Comparison of ENCODE assay signal across 17 cellular contexts in the genomic region with DNA sequence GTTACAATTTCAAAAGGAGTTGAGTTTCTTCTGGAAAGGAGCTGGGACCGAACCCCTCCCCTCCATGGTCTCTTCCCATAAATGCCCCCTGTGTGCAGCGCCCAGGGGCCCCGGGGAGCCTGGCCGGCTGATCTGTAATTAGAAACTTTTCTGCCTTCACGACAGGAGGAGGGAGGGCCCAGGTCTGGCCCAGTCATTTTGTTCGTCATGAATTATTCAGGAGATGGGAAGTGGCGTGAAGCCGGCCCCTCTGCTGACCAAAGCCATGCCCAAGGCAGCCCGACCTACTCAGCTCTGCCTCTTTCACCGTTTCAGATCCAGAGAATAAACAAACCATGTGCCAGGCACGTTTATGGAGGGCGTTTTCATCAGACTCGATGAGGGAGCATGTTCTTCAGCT. TPM values are rescaled to one million over a fixed set of nuclear protein-coding genes. Genes with fewer than 3 reads are reported as not detected.
DNase-seq lines count a peak whose midpoint lies in the region; ATAC-seq and TF ChIP-seq lines count a peak whose summit lies in the region.
"Had no signal": no experiment of that assay in that cellular context is flagged by ENCODE, and none has a peak within 500 bp of the region (broad histone marks: within the 10 kb centered on the region; RNA-seq: fewer than 3 reads in every experiment).

No MANE protein-coding gene starts in this region.

- H3K27ac ChIP-seq in GM23338 (ENCODE audit: low read depth) (peak overlapping the region; percentile 89), SK-N-MC (no peak overlapping the region), endodermal cell (ENCODE audit: low read depth, low read length) (peak overlapping the region; percentile 87)
- no peak overlapping the region for H3K27ac ChIP-seq in naive thymus-derived CD4-positive, alpha-beta T cell (ENCODE audit: low read depth, low read length)
- H3K27ac ChIP-seq: HL-60, psoas muscle had no signal

- H3K4me2 ChIP-seq in GM23338 = peak overlapping the region; percentile 71

- no peaks in the 10 kb centered on the region for H3K79me2 ChIP-seq in GM23338 (replicated peaks; ENCODE audit: insufficient read depth)

- no peaks in the 10 kb centered on the region for H3K9me3 ChIP-seq in SK-N-MC (ENCODE audit: low read depth, low read length)
- no peaks in the 10 kb centered on the region for H3K9me3 ChIP-seq in endodermal cell (ENCODE audit: control insufficient read depth, low read length)
- H3K9me3 ChIP-seq in naive thymus-derived CD4-positive, alpha-beta T cell (ENCODE audit: control insufficient read depth in 2 of 3, low read length in 3 of 3) = no peaks in the 10 kb centered on the region
- H3K9me3 ChIP-seq: psoas muscle had no signal

- H3K4me3 Mint-ChIP-seq in GM23338 (peak overlapping the region; percentile 49), endodermal cell (peak overlapping the region; percentile 28), neural crest cell (peak overlapping the region; percentile 78)
- no peak overlapping the region for H3K4me3 Mint-ChIP-seq in naive thymus-derived CD4-positive, alpha-beta T cell
- H3K4me3 Mint-ChIP-seq: activated CD8-positive, alpha-beta T cell treated with anti-CD3 and anti-CD28 coated beads, Interleukin-2, amount 10 ng/mL, durations not matched to agents 7 days and 5 days had no signal

- no peaks in the 10 kb centered on the region for H4K20me1 ChIP-seq in GM23338 (replicated peaks; ENCODE audit: insufficient read depth)

- H3K27ac Mint-ChIP-seq in GM23338 = peak overlapping the region; percentile 91
- H3K27ac Mint-ChIP-seq in endodermal cell = peak overlapping the region; percentile 77
- peak overlapping the region; percentile 97 for H3K27ac Mint-ChIP-seq in neural crest cell (ENCODE audit: unreplicated experiment)
- H3K27ac Mint-ChIP-seq in naive thymus-derived CD4-positive, alpha-beta T cell = no peak overlapping the region
- H3K27ac Mint-ChIP-seq: activated CD8-positive, alpha-beta T cell treated with anti-CD3 and anti-CD28 coated beads, Interleukin-2, amount 10 ng/mL, durations not matched to agents 7 days and 5 days had no signal

- no peaks in the 10 kb centered on the region for H3K9me3 Mint-ChIP-seq in GM23338
- peaks cover 1% of the 10 kb centered on the region for H3K9me3 Mint-ChIP-seq in endodermal cell
- no peaks in the 10 kb centered on the region for H3K9me3 Mint-ChIP-seq in neural crest cell
- no peaks in the 10 kb centered on the region for H3K9me3 Mint-ChIP-seq in naive thymus-derived CD4-positive, alpha-beta T cell

- H3K36me3 ChIP-seq in GM23338 (ENCODE audit: insufficient read depth) (no peaks in the 10 kb centered on the region), SK-N-MC (ENCODE audit: insufficient read depth, low read length) (no peaks in the 10 kb centered on the region), endodermal cell (ENCODE audit: control insufficient read depth, insufficient read depth, low read length) (no peaks in the 10 kb centered on the region)
- no peaks in the 10 kb centered on the region for H3K36me3 ChIP-seq in naive thymus-derived CD4-positive, alpha-beta T cell (ENCODE audit: control insufficient read depth in 2 of 3, insufficient read depth in 3 of 3, low read length in 3 of 3)

- ATAC-seq in GM23338 = peak; percentile 92
- no peak for ATAC-seq in naive thymus-derived CD4-positive, alpha-beta T cell
- ATAC-seq in GM19463 (IDR thresholded peaks at IDR 0.05; ENCODE audit: unreplicated experiment) = no peak
- ATAC-seq: activated CD8-positive, alpha-beta T cell treated with anti-CD3 and anti-CD28 coated beads, Interleukin-2, amount 10 ng/mL, durations not matched to agents 7 days and 5 days; psoas muscle had no signal

- no peak for TF ChIP-seq CTCF in GM23338 (conservative IDR thresholded peaks at IDR 0.05; ENCODE audit: low read depth in 2 of 2)
- no peak for TF ChIP-seq CTCF in endodermal cell (conservative IDR thresholded peaks at IDR 0.05)
- TF ChIP-seq CTCF in neural crest cell (conservative IDR thresholded peaks at IDR 0.05) = no peak

- DNase-seq in GM23338 (ENCODE audit: low spot score) (peak; percentile 83), SK-N-MC (ENCODE audit: low read depth, low spot score) (no peak), endodermal cell (peak; percentile 92), neural crest cell (ENCODE audit: low read depth, low spot score) (peak; percentile 56), KG1 (lab: John Stamatoyannopoulos, UW) (no peak)
- DNase-seq in naive thymus-derived CD4-positive, alpha-beta T cell = no peak
- no peak for DNase-seq in effector CD8-positive, alpha-beta T cell (lab: John Stamatoyannopoulos, UW)
- DNase-seq: activated CD8-positive, alpha-beta T cell treated with anti-CD3 and anti-CD28 coated beads, Interleukin-2, amount 10 ng/mL, durations not matched to agents 7 days and 5 days; activated effector memory CD4-positive, alpha-beta T cell treated with anti-CD3 and anti-CD28 coated beads, Interleukin-2, amount 50 U/mL, for 16 hours; NCI-H1930; NCI-H774; psoas muscle; stimulated activated CD4-positive, alpha-beta T cell treated with anti-CD3 and anti-CD28 coated beads, Interleukin-1b, Interleukin-23, amount 100 ng/mL, for 48 hours; T1000 had no signal

- CTCF ChIA-PET in naive thymus-derived CD4-positive, alpha-beta T cell (lab: Charles Lee) = no interaction called here

- H3K36me3 Mint-ChIP-seq in GM23338 (ENCODE audit: low read depth) = no peaks in the 10 kb centered on the region
- no peaks in the 10 kb centered on the region for H3K36me3 Mint-ChIP-seq in endodermal cell (ENCODE audit: low read depth)
- no peaks in the 10 kb centered on the region for H3K36me3 Mint-ChIP-seq in neural crest cell (ENCODE audit: low read depth)
- no peaks in the 10 kb centered on the region for H3K36me3 Mint-ChIP-seq in naive thymus-derived CD4-positive, alpha-beta T cell

- H3K9ac ChIP-seq in SK-N-MC (ENCODE audit: insufficient read length) (peak overlapping the region; percentile 33), endodermal cell (ENCODE audit: extremely low read depth, low read length, poor library complexity, severe bottlenecking) (no peak overlapping the region)

- H3K4me1 Mint-ChIP-seq in GM23338 (peaks cover 21% of the 10 kb centered on the region), endodermal cell (peaks cover 9% of the 10 kb centered on the region), neural crest cell (peaks cover 47% of the 10 kb centered on the region)
- peaks cover 0 to 3% (median 0%) of the 10 kb centered on the region in 7 donors for H3K4me1 Mint-ChIP-seq in naive thymus-derived CD4-positive, alpha-beta T cell

- POLR2A ChIA-PET in naive thymus-derived CD4-positive, alpha-beta T cell (lab: Charles Lee) = no interaction called here

- H3K4me3 ChIP-seq in GM23338 (peak overlapping the region; percentile 18), SK-N-MC (no peak overlapping the region), endodermal cell (ENCODE audit: low read length) (no peak overlapping the region)
- H3K4me3 ChIP-seq in naive thymus-derived CD4-positive, alpha-beta T cell (ENCODE audit: low read length) = no peak overlapping the region
- H3K4me3 ChIP-seq: psoas muscle had no signal

- intact Hi-C loops in naive thymus-derived CD4-positive, alpha-beta T cell (cut with micrococcal nuclease) = no loop called here

- peak overlapping the region; percentile 80 for H2AFZ ChIP-seq in GM23338

- no peaks in the 10 kb centered on the region for H3K27me3 ChIP-seq in GM23338 (ENCODE audit: insufficient read depth)
- H3K27me3 ChIP-seq in endodermal cell (ENCODE audit: control insufficient read depth, insufficient read depth, low read length, poor library complexity, severe bottlenecking) = no peaks in the 10 kb centered on the region
- peaks cover 0 to 5% of the 10 kb centered on the region in 2 donors for H3K27me3 ChIP-seq in naive thymus-derived CD4-positive, alpha-beta T cell (ENCODE audit: control insufficient read depth in 2 of 2, insufficient read depth in 2 of 2, low read length in 2 of 2)

- H3K27me3 Mint-ChIP-seq in GM23338 (ENCODE audit: insufficient read depth, low read depth, poor library complexity) (peaks cover 10% of the 10 kb centered on the region), endodermal cell (ENCODE audit: insufficient read depth) (no peaks in the 10 kb centered on the region), neural crest cell (ENCODE audit: low read depth) (no peaks in the 10 kb centered on the region)
- peaks cover 8 to 29% (median 11%) of the 10 kb centered on the region in 5 donors for H3K27me3 Mint-ChIP-seq in naive thymus-derived CD4-positive, alpha-beta T cell

- no peaks in the 10 kb centered on the region for H3K9me2 ChIP-seq in GM23338 (ENCODE audit: insufficient read depth)

- 29 to 36% methylated on average over 6 to 13 of the region's 13 CpGs for WGBS in endodermal cell (ENCODE audit: insufficient coverage in 1 of 2, insufficient read length in 1 of 2), 2 experiments

- H3F3A ChIP-seq in GM23338 (replicated peaks; ENCODE audit: low read depth) = peaks cover 9% of the 10 kb centered on the region; the same call in 1 of the 2 replicates

- peaks cover 29% of the 10 kb centered on the region for H3K4me1 ChIP-seq in GM23338 (ENCODE audit: insufficient read depth)
- no peaks in the 10 kb centered on the region for H3K4me1 ChIP-seq in endodermal cell (ENCODE audit: control insufficient read depth, insufficient read depth, low read length)
- no peaks in the 10 kb centered on the region for H3K4me1 ChIP-seq in naive thymus-derived CD4-positive, alpha-beta T cell (ENCODE audit: control insufficient read depth in 2 of 2, insufficient read depth in 2 of 2, low read length in 2 of 2)
- H3K4me1 ChIP-seq: psoas muscle had no signal

RNA-seq across cellular contexts. Expression of gene MSI1, which starts 33.3 kb away (rescaled TPM):
- total RNA-seq in GM23338 (2014; rRNA removed; shearing (Covaris generic)) = 8.1 and 12.8 TPM in 2 replicates
- polyA plus RNA-seq in GM23338 (2016; fragmentation: Nextera tagmentation; extraction: Ambion mirVana) = 16.9 and 19.2 TPM in 2 replicates
- 100 to 1,000 TPM in 1 of 2 donors, 10 to 100 TPM in 1; 92.8 to 105 TPM for total RNA-seq in endodermal cell
- 123 TPM for polyA plus RNA-seq in endodermal cell (2013, experiment 1 of 2)
- polyA plus RNA-seq in endodermal cell (2013, experiment 2 of 2) = 104 TPM
- 224 and 229 TPM in 2 replicates for total RNA-seq in neural crest cell
- not detected for total RNA-seq in naive thymus-derived CD4-positive, alpha-beta T cell
- not detected for polyA plus RNA-seq in naive thymus-derived CD4-positive, alpha-beta T cell
- total RNA-seq: activated CD8-positive, alpha-beta T cell treated with anti-CD3 and anti-CD28 coated beads, Interleukin-2, amount 10 ng/mL, durations not matched to agents 7 days and 5 days; fibroblast of villous mesenchyme had no signal

RNA-seq across cellular contexts. Expression of gene COX6A1, which starts 35.7 kb away (rescaled TPM):
- 393 and 422 TPM in 2 replicates for total RNA-seq in GM23338 (2014; rRNA removed; shearing (Covaris generic))
- 1,484 and 1,643 TPM in 2 replicates for polyA plus RNA-seq in GM23338 (2016; fragmentation: Nextera tagmentation; extraction: Ambion mirVana)
- total RNA-seq in endodermal cell (100 to 1,000 TPM; 344 to 354 TPM), neural crest cell (315 and 320 TPM in 2 replicates)
- polyA plus RNA-seq in endodermal cell (2013, experiment 1 of 2) = 576 TPM
- polyA plus RNA-seq in endodermal cell (2013, experiment 2 of 2) = 530 TPM
- total RNA-seq in naive thymus-derived CD4-positive, alpha-beta T cell = 100 to 1,000 TPM; 118 to 270 (median 130) TPM
- 100 to 1,000 TPM; 648 to 782 TPM for polyA plus RNA-seq in naive thymus-derived CD4-positive, alpha-beta T cell

RNA-seq across cellular contexts. Expression of gene TRIAP1, which starts 44.0 kb away (rescaled TPM):
- total RNA-seq in GM23338 (2014; rRNA removed; shearing (Covaris generic)) = 53.4 and 61.8 TPM in 2 replicates
- 94.0 and 94.2 TPM in 2 replicates for polyA plus RNA-seq in GM23338 (2016; fragmentation: Nextera tagmentation; extraction: Ambion mirVana)
- total RNA-seq in endodermal cell (10 to 100 TPM; 31.6 to 34.8 TPM), neural crest cell (38.0 and 38.1 TPM in 2 replicates)
- 47.9 TPM for polyA plus RNA-seq in endodermal cell (2013, experiment 1 of 2)
- 46.5 TPM for polyA plus RNA-seq in endodermal cell (2013, experiment 2 of 2)
- 10 to 100 TPM; 15.9 to 38.0 (median 19.6) TPM for total RNA-seq in naive thymus-derived CD4-positive, alpha-beta T cell
- 10 to 100 TPM; 47.9 to 55.1 TPM for polyA plus RNA-seq in naive thymus-derived CD4-positive, alpha-beta T cell

RNA-seq across cellular contexts. Expression of gene GATC, which starts 44.0 kb away (rescaled TPM):
- total RNA-seq in GM23338 (2014; rRNA removed; shearing (Covaris generic)) = 16.7 and 18.5 TPM in 2 replicates
- polyA plus RNA-seq in GM23338 (2016; fragmentation: Nextera tagmentation; extraction: Ambion mirVana) = 14.9 and 20.1 TPM in 2 replicates
- 10 to 100 TPM; 24.5 to 33.2 TPM for total RNA-seq in endodermal cell
- 23.9 TPM for polyA plus RNA-seq in endodermal cell (2013, experiment 1 of 2)
- polyA plus RNA-seq in endodermal cell (2013, experiment 2 of 2) = 22.8 TPM
- total RNA-seq in neural crest cell = 32.0 and 33.8 TPM in 2 replicates
- 10 to 100 TPM; 21.8 to 30.6 (median 26.9) TPM for total RNA-seq in naive thymus-derived CD4-positive, alpha-beta T cell
- polyA plus RNA-seq in naive thymus-derived CD4-positive, alpha-beta T cell = 10 to 100 TPM; 14.4 to 19.7 TPM

Comparison
In these comparisons a context has a peak if more than half of its experiments do, and no peak if none do; other contexts are left out.
1. DNase-seq: peak in GM23338 (single experiment), endodermal cell (single experiment) and neural crest cell (single experiment); none in SK-N-MC (single experiment), naive thymus-derived CD4-positive, alpha-beta T cell (0 of 9), KG1 (single experiment) and effector CD8-positive, alpha-beta T cell (single experiment).
2. H3K27ac ChIP-seq: peak in GM23338 (single experiment) and endodermal cell (single experiment); none in SK-N-MC (single experiment) and naive thymus-derived CD4-positive, alpha-beta T cell (single experiment).
3. H3K27ac Mint-ChIP-seq: peak in GM23338 (single experiment), endodermal cell (single experiment) and neural crest cell (single experiment); none in naive thymus-derived CD4-positive, alpha-beta T cell (0 of 9).
4. H3K4me3 Mint-ChIP-seq: peak in GM23338 (single experiment), endodermal cell (single experiment) and neural crest cell (single experiment); none in naive thymus-derived CD4-positive, alpha-beta T cell (0 of 10).